Comparison of ENCODE assay signal across 1 cellular context in the genomic region with DNA sequence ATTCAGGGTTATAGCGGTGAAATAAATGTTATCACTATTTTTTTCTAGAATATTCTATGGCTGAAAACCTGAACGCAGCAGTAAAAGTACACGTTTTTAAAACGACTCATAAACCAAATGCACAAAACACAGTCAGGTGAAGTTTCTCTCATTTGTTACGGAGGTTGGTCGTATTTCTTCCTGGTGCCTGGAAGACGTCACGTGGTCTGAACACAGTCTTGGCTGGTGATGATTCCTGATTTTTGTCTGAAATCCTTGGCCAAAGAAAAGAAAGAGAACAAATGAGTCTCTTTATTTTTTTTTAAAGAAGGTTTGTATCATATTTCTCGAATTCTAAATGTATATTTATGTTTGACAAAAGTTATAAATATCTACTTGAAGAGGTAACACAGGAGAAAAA.
TF ChIP-seq lines count a peak whose summit lies in the region.

No MANE protein-coding gene starts in this region.

TF ChIP-seq in GM23338, 12 proteins besides CTCF, POLR2A, EP300 and RAD21 (continued from another document):
- TF ChIP-seq, protein P1, sequence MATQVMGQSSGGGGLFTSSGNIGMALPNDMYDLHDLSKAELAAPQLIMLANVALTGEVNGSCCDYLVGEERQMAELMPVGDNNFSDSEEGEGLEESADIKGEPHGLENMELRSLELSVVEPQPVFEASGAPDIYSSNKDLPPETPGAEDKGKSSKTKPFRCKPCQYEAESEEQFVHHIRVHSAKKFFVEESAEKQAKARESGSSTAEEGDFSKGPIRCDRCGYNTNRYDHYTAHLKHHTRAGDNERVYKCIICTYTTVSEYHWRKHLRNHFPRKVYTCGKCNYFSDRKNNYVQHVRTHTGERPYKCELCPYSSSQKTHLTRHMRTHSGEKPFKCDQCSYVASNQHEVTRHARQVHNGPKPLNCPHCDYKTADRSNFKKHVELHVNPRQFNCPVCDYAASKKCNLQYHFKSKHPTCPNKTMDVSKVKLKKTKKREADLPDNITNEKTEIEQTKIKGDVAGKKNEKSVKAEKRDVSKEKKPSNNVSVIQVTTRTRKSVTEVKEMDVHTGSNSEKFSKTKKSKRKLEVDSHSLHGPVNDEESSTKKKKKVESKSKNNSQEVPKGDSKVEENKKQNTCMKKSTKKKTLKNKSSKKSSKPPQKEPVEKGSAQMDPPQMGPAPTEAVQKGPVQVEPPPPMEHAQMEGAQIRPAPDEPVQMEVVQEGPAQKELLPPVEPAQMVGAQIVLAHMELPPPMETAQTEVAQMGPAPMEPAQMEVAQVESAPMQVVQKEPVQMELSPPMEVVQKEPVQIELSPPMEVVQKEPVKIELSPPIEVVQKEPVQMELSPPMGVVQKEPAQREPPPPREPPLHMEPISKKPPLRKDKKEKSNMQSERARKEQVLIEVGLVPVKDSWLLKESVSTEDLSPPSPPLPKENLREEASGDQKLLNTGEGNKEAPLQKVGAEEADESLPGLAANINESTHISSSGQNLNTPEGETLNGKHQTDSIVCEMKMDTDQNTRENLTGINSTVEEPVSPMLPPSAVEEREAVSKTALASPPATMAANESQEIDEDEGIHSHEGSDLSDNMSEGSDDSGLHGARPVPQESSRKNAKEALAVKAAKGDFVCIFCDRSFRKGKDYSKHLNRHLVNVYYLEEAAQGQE (IDR thresholded peaks at IDR 0.05; ENCODE audit: unreplicated experiment), result no peak
- TF ChIP-seq ZNF331 (CRISPR knock-in tag; IDR thresholded peaks at IDR 0.05; ENCODE audit: low read depth) (no peak), NANOG (IDR thresholded peaks at IDR 0.05; ENCODE audit: borderline replicate concordance) (no peak), JUNB (IDR thresholded peaks at IDR 0.05; ENCODE audit: unreplicated experiment) (no peak), EZH2 (IDR thresholded peaks at IDR 0.05; ENCODE audit: low read depth, unreplicated experiment) (no peak)
- TF ChIP-seq, protein P2, sequence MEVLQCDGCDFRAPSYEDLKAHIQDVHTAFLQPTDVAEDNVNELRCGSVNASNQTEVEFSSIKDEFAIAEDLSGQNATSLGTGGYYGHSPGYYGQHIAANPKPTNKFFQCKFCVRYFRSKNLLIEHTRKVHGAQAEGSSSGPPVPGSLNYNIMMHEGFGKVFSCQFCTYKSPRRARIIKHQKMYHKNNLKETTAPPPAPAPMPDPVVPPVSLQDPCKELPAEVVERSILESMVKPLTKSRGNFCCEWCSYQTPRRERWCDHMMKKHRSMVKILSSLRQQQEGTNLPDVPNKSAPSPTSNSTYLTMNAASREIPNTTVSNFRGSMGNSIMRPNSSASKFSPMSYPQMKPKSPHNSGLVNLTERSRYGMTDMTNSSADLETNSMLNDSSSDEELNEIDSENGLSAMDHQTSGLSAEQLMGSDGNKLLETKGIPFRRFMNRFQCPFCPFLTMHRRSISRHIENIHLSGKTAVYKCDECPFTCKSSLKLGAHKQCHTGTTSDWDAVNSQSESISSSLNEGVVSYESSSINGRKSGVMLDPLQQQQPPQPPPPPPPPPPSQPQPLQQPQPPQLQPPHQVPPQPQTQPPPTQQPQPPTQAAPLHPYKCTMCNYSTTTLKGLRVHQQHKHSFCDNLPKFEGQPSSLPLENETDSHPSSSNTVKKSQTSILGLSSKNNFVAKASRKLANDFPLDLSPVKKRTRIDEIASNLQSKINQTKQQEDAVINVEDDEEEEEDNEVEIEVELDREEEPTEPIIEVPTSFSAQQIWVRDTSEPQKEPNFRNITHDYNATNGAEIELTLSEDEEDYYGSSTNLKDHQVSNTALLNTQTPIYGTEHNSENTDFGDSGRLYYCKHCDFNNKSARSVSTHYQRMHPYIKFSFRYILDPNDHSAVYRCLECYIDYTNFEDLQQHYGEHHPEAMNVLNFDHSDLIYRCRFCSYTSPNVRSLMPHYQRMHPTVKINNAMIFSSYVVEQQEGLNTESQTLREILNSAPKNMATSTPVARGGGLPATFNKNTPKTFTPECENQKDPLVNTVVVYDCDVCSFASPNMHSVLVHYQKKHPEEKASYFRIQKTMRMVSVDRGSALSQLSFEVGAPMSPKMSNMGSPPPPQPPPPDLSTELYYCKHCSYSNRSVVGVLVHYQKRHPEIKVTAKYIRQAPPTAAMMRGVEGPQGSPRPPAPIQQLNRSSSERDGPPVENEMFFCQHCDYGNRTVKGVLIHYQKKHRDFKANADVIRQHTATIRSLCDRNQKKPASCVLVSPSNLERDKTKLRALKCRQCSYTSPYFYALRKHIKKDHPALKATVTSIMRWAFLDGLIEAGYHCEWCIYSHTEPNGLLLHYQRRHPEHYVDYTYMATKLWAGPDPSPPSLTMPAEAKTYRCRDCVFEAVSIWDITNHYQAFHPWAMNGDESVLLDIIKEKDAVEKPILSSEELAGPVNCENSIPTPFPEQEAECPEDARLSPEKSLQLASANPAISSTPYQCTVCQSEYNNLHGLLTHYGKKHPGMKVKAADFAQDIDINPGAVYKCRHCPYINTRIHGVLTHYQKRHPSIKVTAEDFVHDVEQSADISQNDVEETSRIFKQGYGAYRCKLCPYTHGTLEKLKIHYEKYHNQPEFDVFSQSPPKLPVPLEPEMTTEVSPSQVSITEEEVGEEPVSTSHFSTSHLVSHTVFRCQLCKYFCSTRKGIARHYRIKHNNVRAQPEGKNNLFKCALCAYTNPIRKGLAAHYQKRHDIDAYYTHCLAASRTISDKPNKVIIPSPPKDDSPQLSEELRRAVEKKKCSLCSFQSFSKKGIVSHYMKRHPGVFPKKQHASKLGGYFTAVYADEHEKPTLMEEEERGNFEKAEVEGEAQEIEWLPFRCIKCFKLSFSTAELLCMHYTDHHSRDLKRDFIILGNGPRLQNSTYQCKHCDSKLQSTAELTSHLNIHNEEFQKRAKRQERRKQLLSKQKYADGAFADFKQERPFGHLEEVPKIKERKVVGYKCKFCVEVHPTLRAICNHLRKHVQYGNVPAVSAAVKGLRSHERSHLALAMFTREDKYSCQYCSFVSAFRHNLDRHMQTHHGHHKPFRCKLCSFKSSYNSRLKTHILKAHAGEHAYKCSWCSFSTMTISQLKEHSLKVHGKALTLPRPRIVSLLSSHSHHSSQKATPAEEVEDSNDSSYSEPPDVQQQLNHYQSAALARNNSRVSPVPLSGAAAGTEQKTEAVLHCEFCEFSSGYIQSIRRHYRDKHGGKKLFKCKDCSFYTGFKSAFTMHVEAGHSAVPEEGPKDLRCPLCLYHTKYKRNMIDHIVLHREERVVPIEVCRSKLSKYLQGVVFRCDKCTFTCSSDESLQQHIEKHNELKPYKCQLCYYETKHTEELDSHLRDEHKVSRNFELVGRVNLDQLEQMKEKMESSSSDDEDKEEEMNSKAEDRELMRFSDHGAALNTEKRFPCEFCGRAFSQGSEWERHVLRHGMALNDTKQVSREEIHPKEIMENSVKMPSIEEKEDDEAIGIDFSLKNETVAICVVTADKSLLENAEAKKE (CRISPR knock-in tag; IDR thresholded peaks at IDR 0.05), result no peak
- TF ChIP-seq, protein P3, sequence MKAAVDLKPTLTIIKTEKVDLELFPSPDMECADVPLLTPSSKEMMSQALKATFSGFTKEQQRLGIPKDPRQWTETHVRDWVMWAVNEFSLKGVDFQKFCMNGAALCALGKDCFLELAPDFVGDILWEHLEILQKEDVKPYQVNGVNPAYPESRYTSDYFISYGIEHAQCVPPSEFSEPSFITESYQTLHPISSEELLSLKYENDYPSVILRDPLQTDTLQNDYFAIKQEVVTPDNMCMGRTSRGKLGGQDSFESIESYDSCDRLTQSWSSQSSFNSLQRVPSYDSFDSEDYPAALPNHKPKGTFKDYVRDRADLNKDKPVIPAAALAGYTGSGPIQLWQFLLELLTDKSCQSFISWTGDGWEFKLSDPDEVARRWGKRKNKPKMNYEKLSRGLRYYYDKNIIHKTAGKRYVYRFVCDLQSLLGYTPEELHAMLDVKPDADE (IDR thresholded peaks at IDR 0.05), result no peak
